ENCODE assay signal across 27 cellular contexts in genomic region chr2:46564350-46564749, GRCh38. TPM values are rescaled to one million over a fixed set of nuclear protein-coding genes. Genes with fewer than 3 reads are reported as not detected.
DNase-seq lines count a peak whose midpoint lies in the region; ATAC-seq and TF ChIP-seq lines count a peak whose summit lies in the region.
"Had no signal": no experiment of that assay in that cellular context is flagged by ENCODE, and none has a peak within 500 bp of the region (broad histone marks: within the 10 kb centered on the region; RNA-seq: fewer than 3 reads in every experiment).

No MANE protein-coding gene starts in this region.

- H3K36me3 Mint-ChIP-seq in T-helper 17 cell (ENCODE audit: low read depth) = peaks cover 3% of the 10 kb centered on the region
- peaks cover 1 to 27% of the 10 kb centered on the region in 2 donors for H3K36me3 Mint-ChIP-seq in naive B cell

- peaks cover 0 to 93% of the 10 kb centered on the region in 2 donors for H3K4me1 ChIP-seq in right atrium auricular region
- H3K4me1 ChIP-seq in stomach smooth muscle (ENCODE audit: control insufficient read depth, insufficient read depth, low read length) = peaks cover 62% of the 10 kb centered on the region

- intact Hi-C loops in left ventricle myocardium superior (cut with micrococcal nuclease) = no loop called here

- H3K27ac Mint-ChIP-seq in T-helper 17 cell (peak overlapping the region; percentile 82), naive B cell (peak overlapping the region; percentile 56 to 99 (median 88))
- H3K27ac Mint-ChIP-seq: activated naive CD8-positive, alpha-beta T cell treated with anti-CD3 and anti-CD28 coated beads, Interleukin-2, amount 50 U/mL, for 24 hours had no signal

- DNase-seq in right atrium auricular region (ENCODE audit: low spot score) (no peak), left ventricle myocardium superior (no peak), T-helper 17 cell (no peak), naive B cell (no peak), iPS-NIHi7 (ENCODE audit: extremely low spot score) (no peak)
- DNase-seq: activated CD4-positive, alpha-beta T cell treated with anti-CD3 and anti-CD28 coated beads for 4 hours; activated CD8-positive, alpha-beta memory T cell treated with anti-CD3 and anti-CD28 coated beads for 24 hours; activated gamma-delta T cell; activated naive CD8-positive, alpha-beta T cell treated with anti-CD3 and anti-CD28 coated beads, Interleukin-2, amount 50 U/mL, for 24 hours; activated T-cell treated with anti-CD3 and anti-CD28 coated beads, Interleukin-2, amount 50 U/mL, for 1 hour; dorsolateral prefrontal cortex; GDM1; KG1; mammary epithelial cell; NCI-H1417 treated with DMSO at 0.1 percent for 48 hours; NCI-H2081 treated with DMSO at 0.1 percent for 48 hours; NCI-H345; stimulated activated CD4-positive, alpha-beta T cell treated with anti-CD3 and anti-CD28 coated beads, Interleukin-1b, Interleukin-23, amount 100 ng/mL, for 48 hours; stimulated activated CD8-positive, alpha-beta memory T cell treated with anti-CD3 and anti-CD28 coated beads, Interleukin-4, amount 100 ng/mL, for 48 hours; T-helper 2 cell had no signal

- H3K36me3 ChIP-seq in right atrium auricular region (no peaks in the 10 kb centered on the region), stomach smooth muscle (ENCODE audit: control insufficient read depth in 2 of 2, insufficient read depth in 2 of 2, low read length in 2 of 2) (peaks cover 0 to 4% of the 10 kb centered on the region in 2 donors)

- H3K4me3 Mint-ChIP-seq in T-helper 17 cell = no peak overlapping the region
- H3K4me3 Mint-ChIP-seq in naive B cell = peak overlapping the region in 7 of 8 donors; percentile 44 to 84 (median 67)
- H3K4me3 Mint-ChIP-seq: activated naive CD8-positive, alpha-beta T cell treated with anti-CD3 and anti-CD28 coated beads, Interleukin-2, amount 50 U/mL, for 24 hours had no signal

- H3K27ac ChIP-seq in right atrium auricular region = peak overlapping the region; percentile 36 to 70
- peak overlapping the region; percentile 24 for H3K27ac ChIP-seq in stomach smooth muscle (ENCODE audit: low read length)
- H3K27ac ChIP-seq: RWPE1, SK-N-MC, tibial nerve had no signal

- no peak for TF ChIP-seq CTCF in right atrium auricular region (IDR thresholded peaks at IDR 0.05)

- H3K27me3 Mint-ChIP-seq in T-helper 17 cell = no peaks in the 10 kb centered on the region
- no peaks in the 10 kb centered on the region for H3K27me3 Mint-ChIP-seq in naive B cell
- H3K27me3 Mint-ChIP-seq: activated naive CD8-positive, alpha-beta T cell treated with anti-CD3 and anti-CD28 coated beads, Interleukin-2, amount 50 U/mL, for 24 hours had no signal

- H3K27me3 ChIP-seq in right atrium auricular region = no peaks in the 10 kb centered on the region
- H3K27me3 ChIP-seq in stomach smooth muscle (ENCODE audit: control insufficient read depth in 1 of 2, insufficient read depth in 2 of 2, low read length in 2 of 2) = no peaks in the 10 kb centered on the region
- H3K27me3 ChIP-seq: dorsolateral prefrontal cortex, tibial nerve had no signal

- H3K4me3 ChIP-seq in right atrium auricular region (no peak overlapping the region), stomach smooth muscle (ENCODE audit: low read length in 2 of 2) (peak overlapping the region in 1 of 2 donors; percentile 8)
- H3K4me3 ChIP-seq: dorsolateral prefrontal cortex, SK-N-MC, smooth muscle cell, tibial nerve had no signal

- H3K9me3 Mint-ChIP-seq in naive B cell = peaks cover 0 to 2% (median 0%) of the 10 kb centered on the region in 7 donors
- H3K9me3 Mint-ChIP-seq: activated naive CD8-positive, alpha-beta T cell treated with anti-CD3 and anti-CD28 coated beads, Interleukin-2, amount 50 U/mL, for 24 hours had no signal

- peaks cover 30% of the 10 kb centered on the region for H3K4me1 Mint-ChIP-seq in T-helper 17 cell
- peaks cover 89 to 96% (median 90%) of the 10 kb centered on the region in 3 donors for H3K4me1 Mint-ChIP-seq in naive B cell

- no peak overlapping the region for H3K9ac ChIP-seq in stomach smooth muscle (ENCODE audit: low read length in 2 of 2)

- ATAC-seq in left ventricle myocardium superior (no peak), T-helper 17 cell (no peak), naive B cell (ENCODE audit: low read depth in 2 of 2) (no peak), HG03432 (IDR thresholded peaks at IDR 0.05; ENCODE audit: unreplicated experiment) (no peak), HG02798 (IDR thresholded peaks at IDR 0.05; ENCODE audit: poor library complexity, unreplicated experiment) (no peak)
- ATAC-seq: activated naive CD8-positive, alpha-beta T cell treated with anti-CD3 and anti-CD28 coated beads, Interleukin-2, amount 50 U/mL, for 24 hours had no signal

- H3K9me3 ChIP-seq in right atrium auricular region = no peaks in the 10 kb centered on the region
- no peaks in the 10 kb centered on the region for H3K9me3 ChIP-seq in T-helper 17 cell (ENCODE audit: control insufficient read depth, low read length, poor library complexity, severe bottlenecking)
- no peaks in the 10 kb centered on the region for H3K9me3 ChIP-seq in stomach smooth muscle (ENCODE audit: control insufficient read depth in 2 of 2, low read length in 2 of 2)
- H3K9me3 ChIP-seq: tibial nerve had no signal

RNA-seq across cellular contexts. Expression of gene ATP6V1E2, which starts 22.0 kb away (rescaled TPM):
- total RNA-seq in right atrium auricular region = 1 to 10 TPM; 4.9 to 6.6 TPM
- total RNA-seq in left ventricle myocardium superior = 6.1 TPM
- total RNA-seq in T-helper 17 cell = 10 to 100 TPM in 1 of 2 donors, 1 to 10 TPM in 1; 8.5 to 10.4 TPM
- 10 to 100 TPM in 1 of 6 donors, 1 to 10 TPM in 4, under 1 TPM in 1; 0.82 to 10.8 (median 7.9) TPM for polyA plus RNA-seq in naive B cell (ENCODE audit: low read depth in 6 of 6)

RNA-seq across cellular contexts. Expression of gene RHOQ, which starts 22.1 kb away (rescaled TPM):
- 100 to 1,000 TPM; 127 to 132 TPM for total RNA-seq in right atrium auricular region
- total RNA-seq in left ventricle myocardium superior = 462 TPM
- total RNA-seq in T-helper 17 cell = 10 to 100 TPM; 19.7 to 26.5 TPM
- polyA plus RNA-seq in naive B cell (ENCODE audit: low read depth in 6 of 6) = 10 to 100 TPM in 5 of 6 donors, 1 to 10 TPM in 1; 8.5 to 21.7 (median 13.9) TPM

RNA-seq across cellular contexts. Expression of gene PIGF, which starts 52.5 kb away (rescaled TPM):
- total RNA-seq in right atrium auricular region (10 to 100 TPM in 1 of 2 donors, 1 to 10 TPM in 1; 5.3 to 11.6 TPM), left ventricle myocardium superior (10.9 TPM), T-helper 17 cell (10 to 100 TPM; 12.1 to 12.6 TPM)
- 10 to 100 TPM; 17.0 to 36.1 (median 22.7) TPM for polyA plus RNA-seq in naive B cell (ENCODE audit: low read depth in 6 of 6)

RNA-seq across cellular contexts. Expression of gene CRIPT, which starts 52.7 kb away (rescaled TPM):
- total RNA-seq in right atrium auricular region (10 to 100 TPM; 18.3 to 19.4 TPM), left ventricle myocardium superior (19.0 TPM), T-helper 17 cell (10 to 100 TPM; 13.5 to 14.7 TPM)
- 10 to 100 TPM in 4 of 6 donors, 1 to 10 TPM in 2; 4.5 to 13.5 (median 10.4) TPM for polyA plus RNA-seq in naive B cell (ENCODE audit: low read depth in 6 of 6)

Comparison
In these comparisons a context has a peak if more than half of its experiments do, and no peak if none do; other contexts are left out.
1. RNA of gene RHOQ, which starts 22.1 kb away (total RNA-seq): 462 TPM in left ventricle myocardium superior (single experiment) and 127 to 132 TPM in right atrium auricular region; 19.7 to 26.5 TPM in T-helper 17 cell; every median in the first group is over 4 times any median in the second.